In genomic region chr1:75712306-75712705, GRCh38 we compare ENCODE assay signal across 19 cellular contexts.
"Had no signal": no experiment of that assay in that cellular context is flagged by ENCODE, and none has a peak within 500 bp of the region (broad histone marks: within the 10 kb centered on the region; RNA-seq: fewer than 3 reads in every experiment).

No MANE protein-coding gene starts in this region.

- H3K36me3 ChIP-seq: brain microvascular endothelial cell, ovary, spleen, transverse colon had no signal

- H3K27me3 ChIP-seq: brain microvascular endothelial cell, foreskin keratinocyte, ovary, spleen, transverse colon had no signal

- H3K9me3 ChIP-seq: ovary, spleen, transverse colon had no signal

- H3K4me3 ChIP-seq: ovary, spleen, transverse colon had no signal

- H3K27ac ChIP-seq: brain microvascular endothelial cell, foreskin keratinocyte, ovary, spleen, transverse colon had no signal

- H3K4me1 ChIP-seq: foreskin keratinocyte, spleen, transverse colon had no signal

- DNase-seq: activated CD4-positive, alpha-beta T cell treated with anti-CD3 and anti-CD28 coated beads, Interleukin-2, amount 10 ng/mL, durations not matched to agents 7 days and 5 days; activated CD4-positive, CD25-positive, alpha-beta regulatory T cell; activated CD8-positive, alpha-beta memory T cell treated with anti-CD3 and anti-CD28 coated beads for 24 hours; amniotic stem cell; brain microvascular endothelial cell; cerebellar nuclear complex; effector memory CD8-positive, alpha-beta T cell; erythroblast; foreskin keratinocyte; head of caudate nucleus; islet precursor cell; mesendoderm; ovary; retina; spleen; stimulated activated CD4-positive, alpha-beta T cell treated with anti-CD3 and anti-CD28 coated beads, Interleukin-1b, Interleukin-23, amount 100 ng/mL, for 48 hours; substantia nigra; T-helper 2 cell; transverse colon had no signal
